ENCODE assay signal across 1 cellular context in the genomic region with DNA sequence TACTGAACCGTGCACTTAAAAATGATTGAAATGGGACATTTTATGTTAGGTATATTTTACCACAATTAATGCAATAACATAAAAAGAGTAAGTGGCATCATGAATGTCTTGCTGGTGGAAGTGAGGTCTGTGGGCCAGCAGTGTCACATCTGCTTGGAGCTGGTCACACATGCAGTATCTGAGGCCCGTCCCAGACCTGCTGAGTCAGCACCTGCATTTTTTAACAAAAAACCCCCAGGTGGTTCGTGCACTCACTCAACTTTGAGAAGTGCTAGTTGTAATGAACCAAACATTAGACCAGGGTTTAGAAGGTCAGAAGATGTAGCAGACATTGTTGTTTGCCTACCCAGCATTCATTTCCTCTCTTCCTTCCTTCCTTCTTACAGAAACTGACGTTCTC.
TF ChIP-seq lines count a peak whose summit lies in the region.

No MANE protein-coding gene starts in this region.

TF ChIP-seq in GM23338, 12 proteins besides CTCF, POLR2A, EP300 and RAD21 (continued from another document):
- no peak for TF ChIP-seq JUNB (IDR thresholded peaks at IDR 0.05; ENCODE audit: unreplicated experiment)
- no peak for TF ChIP-seq EZH2 (IDR thresholded peaks at IDR 0.05; ENCODE audit: low read depth, unreplicated experiment)
- no peak for TF ChIP-seq EZH2phosphoT487 (IDR thresholded peaks at IDR 0.05; ENCODE audit: unreplicated experiment)
- TF ChIP-seq ZNF114 (CRISPR knock-in tag; IDR thresholded peaks at IDR 0.05), result no peak
- no peak for TF ChIP-seq NANOG (IDR thresholded peaks at IDR 0.05; ENCODE audit: borderline replicate concordance)
- TF ChIP-seq ZNF331 (CRISPR knock-in tag; IDR thresholded peaks at IDR 0.05; ENCODE audit: low read depth), result no peak
